Comparison of ENCODE assay signal across 8 cellular contexts in the genomic region with DNA sequence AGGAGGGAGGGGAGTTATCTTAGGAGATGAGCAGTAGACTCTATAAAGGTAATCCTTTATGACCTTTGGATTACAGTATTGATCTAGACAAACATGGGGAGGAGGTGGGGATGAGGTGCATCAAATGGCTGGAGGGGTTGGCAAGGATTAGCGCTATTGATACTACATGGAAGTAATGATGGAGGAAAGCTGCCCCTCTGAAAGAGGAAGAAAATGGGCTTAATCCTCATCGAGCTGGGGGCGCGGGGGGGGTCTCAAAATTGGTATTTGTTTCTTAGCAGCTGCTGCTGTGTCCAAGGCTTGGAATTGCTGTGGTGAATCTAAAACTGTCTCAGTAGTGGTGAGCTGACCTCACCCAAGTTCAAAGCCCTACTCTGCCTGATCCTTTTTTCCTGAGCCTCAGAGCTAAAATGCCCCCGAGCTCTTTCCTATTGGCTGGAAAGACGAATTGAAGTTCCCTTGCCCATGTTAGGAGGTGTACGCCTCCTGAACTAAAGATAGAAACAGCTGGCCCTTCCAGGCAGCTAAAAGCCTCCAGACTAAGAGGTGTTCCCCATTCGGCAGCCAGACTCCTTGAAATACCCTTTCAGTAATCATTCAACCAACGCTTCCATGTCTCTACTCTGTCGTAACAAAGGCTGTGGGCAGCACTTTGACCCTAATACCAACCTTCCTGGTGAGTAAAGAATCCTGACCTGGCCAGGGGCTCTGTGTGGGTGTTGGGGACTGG. TPM values are rescaled to one million over a fixed set of nuclear protein-coding genes. Genes with fewer than 3 reads are reported as not detected.
A peak's percentile ranks its signal among the peaks of the same experiment; 100 is the strongest.
DNase-seq lines count a peak whose midpoint lies in the region; ATAC-seq, FAIRE-seq and TF ChIP-seq lines count a peak whose summit lies in the region.

A gene (plus strand): TSS at position 556 of the 730 bp plus-strand sequence. CDS start 57 bp downstream, at position 613.

- H3K9me2 ChIP-seq in Karpas-422 (replicated peaks; ENCODE audit: insufficient read depth, low read length), result no peaks in the 10 kb centered on the region

- H3K27me3 Mint-ChIP-seq in activated naive CD8-positive, alpha-beta T cell, result no peaks in the 10 kb centered on the region

- peak; percentile 6 to 12; a peak in 3 of 6 replicates for ATAC-seq in A549
- ATAC-seq in HG03457 (IDR thresholded peaks at IDR 0.05; ENCODE audit: unreplicated experiment), result no peak
- no peak for ATAC-seq in HG03439 (IDR thresholded peaks at IDR 0.05; ENCODE audit: unreplicated experiment)

- H3K9me3 Mint-ChIP-seq in activated naive CD8-positive, alpha-beta T cell (ENCODE audit: low read depth), result no peaks in the 10 kb centered on the region

- no peak within 1 kb of the TSS for H3K4me3 ChIP-seq in A549
- H3K4me3 ChIP-seq in HAP-1, result no peak within 1 kb of the TSS
- no peak within 1 kb of the TSS for H3K4me3 ChIP-seq in Karpas-422 (ENCODE audit: low read length)

- no peak for TF ChIP-seq CTCF in A549 (IDR thresholded peaks at IDR 0.05)

- no peak for DNase-seq in A549 (ENCODE audit: low read depth in 1 of 2, low spot score in 1 of 2)
- DNase-seq in HAP-1 (ENCODE audit: low spot score in 2 of 2), result peak; percentile 9 to 25
- peak; percentile 53 for DNase-seq in islet precursor cell
- no peak for DNase-seq in SHP77 (lab: John Stamatoyannopoulos, UW)
- no peak for DNase-seq in Karpas-422

- H3K9ac ChIP-seq in Karpas-422 (ENCODE audit: low read length), result no peak within 1 kb of the TSS

- H3K27ac ChIP-seq in A549, result no peak within 1 kb of the TSS
- no peak within 1 kb of the TSS for H3K27ac ChIP-seq in Karpas-422 (ENCODE audit: low read length)

- in situ Hi-C loops in HAP-1 (cut with MboI; ENCODE audit: low sequenced_read_pairs), result no loop called here

- H3K79me2 ChIP-seq in Karpas-422 (ENCODE audit: low read length), result no peaks in the 10 kb centered on the region

- POLR2A ChIA-PET in A549 (lab: Yijun Ruan, JAX), result interaction anchor here (0.9 kb wide), 1 partner anchor 18 kb away, joined by 4 read pairs; a partner anchor contains a TSS

- H3K4me1 Mint-ChIP-seq in activated naive CD8-positive, alpha-beta T cell (ENCODE audit: low read depth), result peaks cover 11% of the 10 kb centered on the region

- H3K4me2 ChIP-seq in A549 (no peak within 1 kb of the TSS), Karpas-422 (ENCODE audit: low read depth, low read length, poor library complexity, severe bottlenecking) (no peak within 1 kb of the TSS)

- H3K27me3 ChIP-seq in HAP-1 (ENCODE audit: low read depth) (no peaks in the 10 kb centered on the region), Karpas-422 (ENCODE audit: low read length) (no peaks in the 10 kb centered on the region)

- 89% methylated on average over 10 of the region's 10 CpGs for WGBS in A549 (ENCODE audit: missing lambda C conversion rate)

- H2AFZ ChIP-seq in Karpas-422 (ENCODE audit: low read length), result no peak within 1 kb of the TSS

- H3K27ac Mint-ChIP-seq in activated naive CD8-positive, alpha-beta T cell, result peak within 1 kb of the TSS; percentile 58

- H3K36me3 ChIP-seq in HAP-1 (replicated peaks), result peaks cover 87% of the 10 kb centered on the region
- H3K36me3 ChIP-seq in Karpas-422 (ENCODE audit: insufficient read depth, low read length), result peaks cover 12% of the 10 kb centered on the region; the same call in 1 of the 2 replicates

- no peak within 1 kb of the TSS for H3K4me3 Mint-ChIP-seq in activated naive CD8-positive, alpha-beta T cell

- CTCF ChIA-PET in A549 (lab: Yijun Ruan, JAX), result interaction anchor here (1.0 kb wide), 2 partner anchors 18 to 19 kb away, joined by 3 read pairs; a partner anchor contains a TSS

- H3K9me3 ChIP-seq in A549, result no peaks in the 10 kb centered on the region
- no peaks in the 10 kb centered on the region for H3K9me3 ChIP-seq in HAP-1
- no peaks in the 10 kb centered on the region for H3K9me3 ChIP-seq in Karpas-422 (ENCODE audit: low read length)

- no peak for FAIRE-seq in A549 (lab: Jason Lieb, UNC)

- no peaks in the 10 kb centered on the region for H4K20me1 ChIP-seq in Karpas-422 (ENCODE audit: insufficient read depth, low read depth, low read length)

- no peak for TF ChIP-seq RAD21 in A549 (conservative IDR thresholded peaks at IDR 0.05 in 1 of 2, IDR thresholded peaks at IDR 0.05 in 1 of 2)

- no peak for TF ChIP-seq EP300 in A549 (IDR thresholded peaks at IDR 0.05)

- H3K36me3 Mint-ChIP-seq in activated naive CD8-positive, alpha-beta T cell, result peaks cover 8% of the 10 kb centered on the region

- TF ChIP-seq POLR2A in A549 (IDR thresholded peaks at IDR 0.05; ENCODE audit: low read length), result no peak

- H3K4me1 ChIP-seq in A549, result no peaks in the 10 kb centered on the region
- no peaks in the 10 kb centered on the region for H3K4me1 ChIP-seq in HAP-1
- H3K4me1 ChIP-seq in Karpas-422 (ENCODE audit: low read length), result no peaks in the 10 kb centered on the region

TF ChIP-seq in A549, 52 proteins besides CTCF, POLR2A, EP300 and RAD21:
- TF ChIP-seq, protein P1, sequence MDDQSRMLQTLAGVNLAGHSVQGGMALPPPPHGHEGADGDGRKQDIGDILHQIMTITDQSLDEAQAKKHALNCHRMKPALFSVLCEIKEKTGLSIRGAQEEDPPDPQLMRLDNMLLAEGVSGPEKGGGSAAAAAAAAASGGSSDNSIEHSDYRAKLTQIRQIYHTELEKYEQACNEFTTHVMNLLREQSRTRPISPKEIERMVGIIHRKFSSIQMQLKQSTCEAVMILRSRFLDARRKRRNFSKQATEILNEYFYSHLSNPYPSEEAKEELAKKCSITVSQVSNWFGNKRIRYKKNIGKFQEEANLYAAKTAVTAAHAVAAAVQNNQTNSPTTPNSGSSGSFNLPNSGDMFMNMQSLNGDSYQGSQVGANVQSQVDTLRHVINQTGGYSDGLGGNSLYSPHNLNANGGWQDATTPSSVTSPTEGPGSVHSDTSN (IDR thresholded peaks at IDR 0.05), result 0 out of 2 replicates have a peak, but pooled peaks have one; percentile 5
- TF ChIP-seq NR3C1 (IDR thresholded peaks at IDR 0.05), result no peak

RNA-seq across cellular contexts. Expression of the gene that starts here (rescaled TPM):
- 3.1 and 3.6 TPM in 2 replicates for polyA plus RNA-seq in A549 (2011; rRNA removed)
- polyA plus RNA-seq in A549 (2012; cell fraction: cytosol; rRNA removed), result 1.7 and 1.9 TPM in 2 replicates
- 10.4 and 17.5 TPM in 2 replicates for polyA plus RNA-seq in A549 (2012; cell fraction: nucleus; rRNA removed)
- 1.4 to 2.4 TPM (median 2.0 TPM) in 3 replicates for polyA plus RNA-seq in A549 (2017; fragmentation: RNase III; extraction: RNeasy Plus Mini Kit Qiagen cat#74134 plus additional on column Dnase treatment)
- 3.4 and 5.0 TPM in 2 replicates for polyA minus RNA-seq in A549 (2011; rRNA and poly(A)+ RNA removed)
- total RNA-seq in Karpas-422 (2014; rRNA removed; shearing (Covaris generic); ENCODE audit: low replicate concordance), result 2.7 and 3.8 TPM in 2 replicates

Comparison
In these comparisons a context has a peak if more than half of its experiments do, and no peak if none do; other contexts are left out.
1. ATAC-seq: peak in A549 (2 of 2); none in HG03457 (single experiment) and HG03439 (single experiment).
2. DNase-seq: peak in HAP-1 (2 of 2) and islet precursor cell (single experiment); none in A549 (0 of 2), SHP77 (0 of 2) and Karpas-422 (single experiment).